Comparison of ENCODE assay signal across 26 cellular contexts in the genomic region with DNA sequence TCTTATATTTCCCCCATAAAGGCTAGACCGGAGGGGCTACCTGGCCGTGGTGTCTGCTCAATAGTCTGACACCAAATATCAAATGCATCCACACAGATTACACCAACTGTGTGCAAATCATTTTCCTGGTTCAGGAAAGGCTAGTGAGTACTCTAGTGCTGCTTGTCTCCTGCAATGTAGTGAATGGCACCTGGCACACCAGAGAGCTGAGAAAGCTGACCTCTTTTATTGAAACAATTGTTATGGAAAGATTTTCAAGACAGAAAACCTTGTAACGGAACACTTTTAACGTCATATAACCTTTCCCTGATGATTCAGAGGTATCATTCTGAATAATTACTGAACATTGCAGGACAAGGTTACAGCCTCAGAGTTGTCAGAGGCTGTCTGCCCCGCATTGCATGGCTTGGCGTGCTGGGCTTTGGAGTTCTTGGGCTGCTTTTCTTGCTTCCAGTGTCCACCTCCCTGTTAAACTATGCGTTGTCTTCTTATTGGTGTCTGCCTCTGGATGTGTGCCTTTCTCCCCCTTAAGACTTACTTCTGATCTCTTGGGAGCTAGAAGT. TPM values are rescaled to one million over a fixed set of nuclear protein-coding genes. Genes with fewer than 3 reads are reported as not detected.
DNase-seq lines count a peak whose midpoint lies in the region; ATAC-seq and TF ChIP-seq lines count a peak whose summit lies in the region.
"Had no signal": no experiment of that assay in that cellular context is flagged by ENCODE, and none has a peak within 500 bp of the region (broad histone marks: within the 10 kb centered on the region; RNA-seq: fewer than 3 reads in every experiment).

No MANE protein-coding gene starts in this region.

- no peak overlapping the region for H3K4me3 ChIP-seq in ascending aorta
- no peak overlapping the region for H3K4me3 ChIP-seq in transverse colon
- H3K4me3 ChIP-seq: A549, cardiac muscle cell, gastroesophageal sphincter, lower lobe of right lung, neural progenitor cell, Peyer's patch, right lobe of liver, upper lobe of left lung had no signal

- TF ChIP-seq CTCF in ascending aorta (IDR thresholded peaks at IDR 0.05) (no peak), GM10248 (IDR thresholded peaks at IDR 0.05; ENCODE audit: control extremely low read depth, extremely low read depth, low read depth, missing control alignments) (no peak), transverse colon (IDR thresholded peaks at IDR 0.05) (no peak)

- H3K36me3 ChIP-seq in ascending aorta: peaks cover 3 to 4% of the 10 kb centered on the region in 2 donors
- peaks cover 0 to 5% (median under 1%) of the 10 kb centered on the region in 4 donors for H3K36me3 ChIP-seq in transverse colon
- H3K36me3 ChIP-seq: BE2C, cardiac muscle cell, gastroesophageal sphincter, neural progenitor cell, right lobe of liver had no signal

- H3K9me3 Mint-ChIP-seq in activated CD4-positive, alpha-beta T cell treated with anti-CD3 and anti-CD28 coated beads, Interleukin-2, amount 10 ng/mL, durations not matched to agents 7 days and 5 days: no peaks in the 10 kb centered on the region
- H3K9me3 Mint-ChIP-seq in activated naive CD8-positive, alpha-beta T cell treated with anti-CD3 and anti-CD28 coated beads, Interleukin-2, amount 10 ng/mL, durations not matched to agents 7 days and 5 days: no peaks in the 10 kb centered on the region
- H3K9me3 Mint-ChIP-seq: HFFc6, neural progenitor cell had no signal

- H3K27ac ChIP-seq in ascending aorta (no peak overlapping the region), transverse colon (no peak overlapping the region)
- H3K27ac ChIP-seq: A549, cardiac muscle cell, gastroesophageal sphincter, KMS-11, lower lobe of right lung, neural progenitor cell, Peyer's patch, right lobe of liver, upper lobe of left lung had no signal

- peaks cover 8% of the 10 kb centered on the region for H3K36me3 Mint-ChIP-seq in activated CD4-positive, alpha-beta T cell treated with anti-CD3 and anti-CD28 coated beads, Interleukin-2, amount 10 ng/mL, durations not matched to agents 7 days and 5 days (ENCODE audit: low read depth)
- H3K36me3 Mint-ChIP-seq in activated naive CD8-positive, alpha-beta T cell treated with anti-CD3 and anti-CD28 coated beads, Interleukin-2, amount 10 ng/mL, durations not matched to agents 7 days and 5 days: peaks cover 19% of the 10 kb centered on the region
- H3K36me3 Mint-ChIP-seq: neural progenitor cell had no signal

- no peak for DNase-seq in activated CD4-positive, alpha-beta T cell treated with anti-CD3 and anti-CD28 coated beads, Interleukin-2, amount 10 ng/mL, durations not matched to agents 7 days and 5 days
- DNase-seq in activated CD4-positive, alpha-beta T cell treated with anti-CD3 and anti-CD28 coated beads for 4 hours: no peak
- DNase-seq in stimulated activated naive CD4-positive, alpha-beta T cell treated with Interleukin-2 at 50 U/mL for 16 hours (lab: John Stamatoyannopoulos, UW): peak; percentile 28
- no peak for DNase-seq in stimulated activated naive CD4-positive, alpha-beta T cell (lab: John Stamatoyannopoulos, UW)
- no peak for DNase-seq in activated naive CD8-positive, alpha-beta T cell treated with anti-CD3 and anti-CD28 coated beads, Interleukin-2, amount 10 ng/mL, durations not matched to agents 7 days and 5 days
- DNase-seq in ascending aorta (ENCODE audit: low spot score in 2 of 2) (no peak), GM10248 (ENCODE audit: extremely low spot score) (no peak), transverse colon (no peak)
- DNase-seq: amniotic stem cell, BE2C, DMS79, HFFc6, lower lobe of right lung, MV-4-11, NCI-H1694, NCI-H2171 treated with DMSO at 0.1 percent for 48 hours, NCI-H524 treated with DMSO at 0.1 percent for 48 hours, Peyer's patch, right lobe of liver, T-helper 17 cell, upper lobe of left lung had no signal

- TF ChIP-seq POLR2A in transverse colon (IDR thresholded peaks at IDR 0.05): no peak

- H3K27me3 ChIP-seq in ascending aorta (no peaks in the 10 kb centered on the region), transverse colon (no peaks in the 10 kb centered on the region)
- H3K27me3 ChIP-seq: BE2C, cardiac muscle cell, gastroesophageal sphincter, neural progenitor cell, Peyer's patch, right lobe of liver, upper lobe of left lung had no signal

- CTCF ChIA-PET in activated CD4-positive, alpha-beta T cell treated with anti-CD3 and anti-CD28 coated beads, Interleukin-2, amount 10 ng/mL, durations not matched to agents 7 days and 5 days (lab: Charles Lee): interaction anchor here (1.1 to 1.6 kb wide), 5 partner anchors 9 to 329 kb away, joined by 3 to 7 read pairs (median 4); no protein-coding TSS in a partner anchor
- CTCF ChIA-PET in GM10248 (lab: Yijun Ruan, JAX): interaction anchor here (1.1 to 4.5 kb wide), 7 partner anchors 8 to 118 kb away, joined by 3 to 24 read pairs (median 4); no protein-coding TSS in a partner anchor

- H3K4me3 Mint-ChIP-seq in activated CD4-positive, alpha-beta T cell treated with anti-CD3 and anti-CD28 coated beads, Interleukin-2, amount 10 ng/mL, durations not matched to agents 7 days and 5 days: no peak overlapping the region
- H3K4me3 Mint-ChIP-seq in activated naive CD8-positive, alpha-beta T cell treated with anti-CD3 and anti-CD28 coated beads, Interleukin-2, amount 10 ng/mL, durations not matched to agents 7 days and 5 days: peak overlapping the region; percentile 16
- H3K4me3 Mint-ChIP-seq: HFFc6, neural progenitor cell had no signal

- in situ Hi-C loops in transverse colon (cut with MboI; ENCODE audit: low pct_ligation_motif_present in 1 of 4, low pct_unique_long_range_greater_than_20kb in 1 of 4, low sequenced_read_pairs in 3 of 4): loop anchor here in 1 of 4 donors (25.0 kb wide), 1 partner anchor 302 kb away; a partner anchor contains a TSS

- peaks cover 29% of the 10 kb centered on the region for H3K4me1 Mint-ChIP-seq in activated CD4-positive, alpha-beta T cell treated with anti-CD3 and anti-CD28 coated beads, Interleukin-2, amount 10 ng/mL, durations not matched to agents 7 days and 5 days
- peaks cover 20% of the 10 kb centered on the region for H3K4me1 Mint-ChIP-seq in activated naive CD8-positive, alpha-beta T cell treated with anti-CD3 and anti-CD28 coated beads, Interleukin-2, amount 10 ng/mL, durations not matched to agents 7 days and 5 days
- H3K4me1 Mint-ChIP-seq: neural progenitor cell had no signal

- H3K27me3 Mint-ChIP-seq in activated CD4-positive, alpha-beta T cell treated with anti-CD3 and anti-CD28 coated beads, Interleukin-2, amount 10 ng/mL, durations not matched to agents 7 days and 5 days: no peaks in the 10 kb centered on the region
- H3K27me3 Mint-ChIP-seq in activated naive CD8-positive, alpha-beta T cell treated with anti-CD3 and anti-CD28 coated beads, Interleukin-2, amount 10 ng/mL, durations not matched to agents 7 days and 5 days: no peaks in the 10 kb centered on the region
- H3K27me3 Mint-ChIP-seq: T-helper 17 cell had no signal

- H3K9me3 ChIP-seq in ascending aorta (no peaks in the 10 kb centered on the region), transverse colon (no peaks in the 10 kb centered on the region)
- H3K9me3 ChIP-seq: A549, BE2C, gastroesophageal sphincter, lower lobe of right lung, Peyer's patch, right lobe of liver, upper lobe of left lung had no signal

- POLR2A ChIA-PET in activated CD4-positive, alpha-beta T cell treated with anti-CD3 and anti-CD28 coated beads, Interleukin-2, amount 10 ng/mL, durations not matched to agents 7 days and 5 days (lab: Charles Lee): no interaction called here
- POLR2A ChIA-PET in activated naive CD8-positive, alpha-beta T cell treated with anti-CD3 and anti-CD28 coated beads, Interleukin-2, amount 10 ng/mL, durations not matched to agents 7 days and 5 days (lab: Charles Lee): no interaction called here
- POLR2A ChIA-PET in GM10248 (lab: Yijun Ruan, JAX): no interaction called here

- WGBS in transverse colon (ENCODE audit: low coverage in 1 of 2), 2 donors: 79 to 86% methylated on average over 5 to 7 of the region's 7 CpGs

- intact Hi-C loops in ascending aorta (cut with DNase I): no loop called here
- intact Hi-C loops in transverse colon (cut with DNase I; ENCODE audit: low total_unique reads): no loop called here

- peak overlapping the region; percentile 52 for H3K27ac Mint-ChIP-seq in activated CD4-positive, alpha-beta T cell treated with anti-CD3 and anti-CD28 coated beads, Interleukin-2, amount 10 ng/mL, durations not matched to agents 7 days and 5 days
- H3K27ac Mint-ChIP-seq in activated naive CD8-positive, alpha-beta T cell treated with anti-CD3 and anti-CD28 coated beads, Interleukin-2, amount 10 ng/mL, durations not matched to agents 7 days and 5 days: peak overlapping the region; percentile 25
- H3K27ac Mint-ChIP-seq: HFFc6, neural progenitor cell, T-helper 17 cell had no signal

- ATAC-seq in activated naive CD8-positive, alpha-beta T cell treated with anti-CD3 and anti-CD28 coated beads, Interleukin-2, amount 10 ng/mL, durations not matched to agents 7 days and 5 days (ENCODE audit: low read depth): peak; percentile 41
- ATAC-seq: A549, gastroesophageal sphincter, lower lobe of right lung, right lobe of liver, T-helper 17 cell had no signal

- TF ChIP-seq EP300 in transverse colon (IDR thresholded peaks at IDR 0.05; ENCODE audit: low read depth): no peak

- no peaks in the 10 kb centered on the region for H3K4me1 ChIP-seq in ascending aorta
- no peaks in the 10 kb centered on the region for H3K4me1 ChIP-seq in transverse colon
- H3K4me1 ChIP-seq: A549, BE2C, gastroesophageal sphincter, lower lobe of right lung, neural progenitor cell had no signal

RNA-seq across cellular contexts. Expression of a gene that starts 40.7 kb away (rescaled TPM):
- 100 to 1,000 TPM; 218 to 232 TPM for total RNA-seq in activated CD4-positive, alpha-beta T cell treated with anti-CD3 and anti-CD28 coated beads, Interleukin-2, amount 10 ng/mL, durations not matched to agents 7 days and 5 days
- total RNA-seq in activated naive CD8-positive, alpha-beta T cell treated with anti-CD3 and anti-CD28 coated beads, Interleukin-2, amount 10 ng/mL, durations not matched to agents 7 days and 5 days: 100 to 1,000 TPM; 200 to 215 TPM
- total RNA-seq in ascending aorta: 202 TPM
- total RNA-seq in transverse colon: 100 to 1,000 TPM in 1 of 4 donors, 10 to 100 TPM in 3; 19.4 to 133 (median 28.3) TPM

RNA-seq across cellular contexts. Expression of a gene that starts 44.4 kb away (rescaled TPM):
- 10 to 100 TPM; 16.4 to 17.3 TPM for total RNA-seq in activated CD4-positive, alpha-beta T cell treated with anti-CD3 and anti-CD28 coated beads, Interleukin-2, amount 10 ng/mL, durations not matched to agents 7 days and 5 days
- total RNA-seq in activated naive CD8-positive, alpha-beta T cell treated with anti-CD3 and anti-CD28 coated beads, Interleukin-2, amount 10 ng/mL, durations not matched to agents 7 days and 5 days: 10 to 100 TPM; 13.9 to 14.3 TPM
- total RNA-seq in ascending aorta (13.1 TPM), transverse colon (100 to 1,000 TPM in 2 of 4 donors, 10 to 100 TPM in 2; 62.3 to 191 (median 117) TPM)
- total RNA-seq: cardiac muscle cell had no signal
